ENCODE assay signal across 1 cellular context in genomic region chr2:236848467-236848866, GRCh38.
TF ChIP-seq lines count a peak whose summit lies in the region.

No MANE protein-coding gene starts in this region.

TF ChIP-seq in GM23338, 12 proteins besides CTCF, POLR2A, EP300 and RAD21 (continued from another document):
- TF ChIP-seq ZNF462 (CRISPR knock-in tag; IDR thresholded peaks at IDR 0.05) (no peak), EZH2phosphoT487 (IDR thresholded peaks at IDR 0.05; ENCODE audit: unreplicated experiment) (no peak), REST (IDR thresholded peaks at IDR 0.05; ENCODE audit: unreplicated experiment) (no peak)
